ENCODE assay signal across 12 cellular contexts in genomic region chr2:27622921-27623384, GRCh38. TPM values are rescaled to one million over a fixed set of nuclear protein-coding genes. Genes with fewer than 3 reads are reported as not detected.
A peak's percentile ranks its signal among the peaks of the same experiment; 100 is the strongest.
DNase-seq lines count a peak whose midpoint lies in the region; FAIRE-seq and TF ChIP-seq lines count a peak whose summit lies in the region.
"Had no signal": no experiment of that assay in that cellular context is flagged by ENCODE, and none has a peak within 500 bp of the region (broad histone marks: within the 10 kb centered on the region; RNA-seq: fewer than 3 reads in every experiment).

No MANE protein-coding gene starts in this region.

- H3K9me3 ChIP-seq in NT2/D1 (ENCODE audit: insufficient read depth, low read length) (no peaks in the 10 kb centered on the region), endothelial cell of umbilical vein (replicated peaks; ENCODE audit: control insufficient read depth, insufficient read depth, low read length) (no peaks in the 10 kb centered on the region)

- no peak for TF ChIP-seq POLR2A in endothelial cell of umbilical vein (IDR thresholded peaks at IDR 0.05; ENCODE audit: low read depth, low read length)

- H2AFZ ChIP-seq in endothelial cell of umbilical vein (ENCODE audit: low read depth, low read length): no peak overlapping the region

- BruUV-seq in endothelial cell of umbilical vein (replicated peaks; lab: Mats Ljungman, UMichigan): no TSS peak

- H3K36me3 ChIP-seq in NT2/D1 (ENCODE audit: insufficient read depth, insufficient read length, low read length): peaks cover 56% of the 10 kb centered on the region
- H3K36me3 ChIP-seq in endothelial cell of umbilical vein (ENCODE audit: control insufficient read depth in 2 of 2, extremely low read depth in 1 of 2, insufficient read depth in 2 of 2, low read length in 2 of 2): peaks cover 4 to 14% of the 10 kb centered on the region in 2 experiments

- no peaks in the 10 kb centered on the region for H3K79me2 ChIP-seq in endothelial cell of umbilical vein (ENCODE audit: control insufficient read depth, insufficient read depth, low read length)

- no peak overlapping the region for H3K27ac ChIP-seq in endothelial cell of umbilical vein (ENCODE audit: insufficient read depth, low read depth, low read length)
- H3K27ac ChIP-seq in coronary artery: no peak overlapping the region

- TF ChIP-seq CTCF in endothelial cell of umbilical vein (IDR thresholded peaks at IDR 0.05; ENCODE audit: extremely low read depth in 1 of 2, insufficient read depth in 1 of 2, low read depth in 1 of 2, low read length in 2 of 2): no peak
- no peak for TF ChIP-seq CTCF in osteocyte (IDR thresholded peaks at IDR 0.05)
- TF ChIP-seq CTCF in coronary artery (IDR thresholded peaks at IDR 0.05): no peak

- H3K4me1 Mint-ChIP-seq in osteocyte (ENCODE audit: unreplicated experiment): peaks cover 30% of the 10 kb centered on the region

- no peaks in the 10 kb centered on the region for H3K27me3 Mint-ChIP-seq in osteocyte (ENCODE audit: unreplicated experiment)

- H3K27ac Mint-ChIP-seq in osteocyte (ENCODE audit: unreplicated experiment): peak overlapping the region; percentile 68

- H3K4me1 ChIP-seq in NT2/D1 (ENCODE audit: insufficient read depth, insufficient read length): peaks cover 6% of the 10 kb centered on the region
- peaks cover 25% of the 10 kb centered on the region for H3K4me1 ChIP-seq in endothelial cell of umbilical vein (ENCODE audit: control insufficient read depth, extremely low read depth, insufficient read depth, low read length)

- H3K9ac ChIP-seq in NT2/D1 (ENCODE audit: insufficient read length, low read depth): no peak overlapping the region
- H3K9ac ChIP-seq in endothelial cell of umbilical vein (replicated peaks; ENCODE audit: extremely low read depth, insufficient read depth, low read length): no peak overlapping the region

- intact Hi-C loops in endothelial cell of umbilical vein (cut with micrococcal nuclease): no loop called here

- H3K4me2 ChIP-seq in endothelial cell of umbilical vein (ENCODE audit: insufficient read depth, low read length): no peak overlapping the region

- CTCF ChIA-PET in endothelial cell of umbilical vein (lab: Charles Lee): interaction anchor here (0.9 kb wide), 1 partner anchor 18 kb away, joined by 3 read pairs; no protein-coding TSS in a partner anchor

- H4K20me1 ChIP-seq in endothelial cell of umbilical vein (replicated peaks; ENCODE audit: control insufficient read depth, extremely low read depth, insufficient read depth, low read length): no peaks in the 10 kb centered on the region

- peaks cover 51% of the 10 kb centered on the region for H3K36me3 Mint-ChIP-seq in osteocyte (ENCODE audit: unreplicated experiment)

- FAIRE-seq in endothelial cell of umbilical vein (lab: Jason Lieb, UNC): no peak
- FAIRE-seq: colon had no signal

- dilution Hi-C loops in endothelial cell of umbilical vein (cut with MboI; ENCODE audit: extremely low pct_ligation_motif_present, low sequenced_read_pairs): no loop called here

- POLR2A ChIA-PET in endothelial cell of umbilical vein (lab: Charles Lee): no interaction called here

- no peak overlapping the region for H3K4me3 Mint-ChIP-seq in osteocyte (ENCODE audit: unreplicated experiment)

- no peaks in the 10 kb centered on the region for H3K9me3 Mint-ChIP-seq in osteocyte (ENCODE audit: unreplicated experiment)

- DNase-seq in GM03348 (ENCODE audit: low spot score) (peak; percentile 76), NT2/D1 (ENCODE audit: low read depth, low spot score) (peak; percentile 74), endothelial cell of umbilical vein (ENCODE audit: low read depth, low spot score) (peak; percentile 5), osteocyte (ENCODE audit: extremely low spot score, unreplicated experiment) (no peak), DMS153 treated with DMSO at 0.1 percent for 48 hours (lab: John Stamatoyannopoulos, UW; ENCODE audit: unreplicated experiment) (no peak), foreskin melanocyte (no peak), coronary artery (ENCODE audit: low spot score) (no peak)
- DNase-seq: hippocampal formation; NCI-H1694 treated with DMSO at 0.1 percent for 48 hours; stimulated activated CD4-positive, alpha-beta T cell treated with anti-CD3 and anti-CD28 coated beads, Interleukin-12 subunit alpha, Interleukin-12 subunit beta, amount 100 ng/mL, for 4 hours had no signal

- H3K4me3 ChIP-seq in NT2/D1 (ENCODE audit: insufficient read length, low read depth): no peak overlapping the region
- no peak overlapping the region for H3K4me3 ChIP-seq in endothelial cell of umbilical vein (replicated peaks in 1 of 3; ENCODE audit: insufficient read depth in 1 of 3, low read depth in 1 of 3, low read length in 3 of 3)
- no peak overlapping the region for H3K4me3 ChIP-seq in coronary artery

- H3K9me1 ChIP-seq in endothelial cell of umbilical vein (replicated peaks; ENCODE audit: control insufficient read depth, extremely low read depth, insufficient read depth, low read length): no peaks in the 10 kb centered on the region

- H3K27me3 ChIP-seq in NT2/D1 (ENCODE audit: insufficient read depth, insufficient read length) (no peaks in the 10 kb centered on the region), endothelial cell of umbilical vein (ENCODE audit: control insufficient read depth in 2 of 2, insufficient read depth in 2 of 2, low read length in 2 of 2) (no peaks in the 10 kb centered on the region)

TF ChIP-seq in endothelial cell of umbilical vein, 7 proteins besides CTCF, POLR2A, EP300 and RAD21 (continues in another document):
- TF ChIP-seq, protein P1, sequence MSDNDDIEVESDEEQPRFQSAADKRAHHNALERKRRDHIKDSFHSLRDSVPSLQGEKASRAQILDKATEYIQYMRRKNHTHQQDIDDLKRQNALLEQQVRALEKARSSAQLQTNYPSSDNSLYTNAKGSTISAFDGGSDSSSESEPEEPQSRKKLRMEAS (IDR thresholded peaks at IDR 0.05; ENCODE audit: insufficient read depth, insufficient read length): no peak
- no peak for TF ChIP-seq JUN (IDR thresholded peaks at IDR 0.05; ENCODE audit: borderline replicate concordance, insufficient read depth, insufficient read length, low read depth)
- no peak for TF ChIP-seq GATA2 (IDR thresholded peaks at IDR 0.05; ENCODE audit: insufficient read depth, insufficient read length, low read depth, low read length)
- peak; percentile 26 for TF ChIP-seq FOS (IDR thresholded peaks at IDR 0.05; ENCODE audit: borderline replicate concordance, insufficient read depth, low read length)
- TF ChIP-seq MYC (IDR thresholded peaks at IDR 0.05; ENCODE audit: low read depth, low read length): no peak

RNA-seq across cellular contexts. Expression of gene CCDC121, which starts 5.9 kb away (rescaled TPM):
- total RNA-seq in endothelial cell of umbilical vein (1.7 and 3.3 TPM in 2 replicates), osteocyte (2.1 and 2.5 TPM in 2 replicates)
- polyA plus RNA-seq in endothelial cell of umbilical vein: 0.92 and 1.2 TPM in 2 replicates
- 1.4 and 1.5 TPM in 2 replicates for polyA plus RNA-seq in endothelial cell of umbilical vein (2011; cell fraction: cytosol; rRNA removed)
- 1.4 and 1.8 TPM in 2 replicates for polyA plus RNA-seq in endothelial cell of umbilical vein (2011; cell fraction: nucleus; rRNA removed)
- polyA plus RNA-seq in endothelial cell of umbilical vein (2012): 2.2 and 2.7 TPM in 2 replicates
- 0.79 and 0.95 TPM in 2 replicates for polyA minus RNA-seq in endothelial cell of umbilical vein
- 1.0 TPM for polyA minus RNA-seq in endothelial cell of umbilical vein (2011; cell fraction: cytosol; rRNA and poly(A)+ RNA removed)
- polyA minus RNA-seq in endothelial cell of umbilical vein (2011; cell fraction: nucleus; rRNA and poly(A)+ RNA removed): 0.96 and 1.0 TPM in 2 replicates

RNA-seq across cellular contexts. Expression of gene GPN1, which starts 5.9 kb away (rescaled TPM):
- total RNA-seq in endothelial cell of umbilical vein: 41.5 and 45.5 TPM in 2 replicates
- 33.2 and 35.4 TPM in 2 replicates for polyA plus RNA-seq in endothelial cell of umbilical vein
- 49.3 and 49.6 TPM in 2 replicates for polyA plus RNA-seq in endothelial cell of umbilical vein (2011; cell fraction: cytosol; rRNA removed)
- 28.9 and 36.3 TPM in 2 replicates for polyA plus RNA-seq in endothelial cell of umbilical vein (2011; cell fraction: nucleus; rRNA removed)
- polyA plus RNA-seq in endothelial cell of umbilical vein (2012): 56.4 and 68.4 TPM in 2 replicates
- 52.5 and 60.8 TPM in 2 replicates for polyA minus RNA-seq in endothelial cell of umbilical vein
- 35.8 TPM for polyA minus RNA-seq in endothelial cell of umbilical vein (2011; cell fraction: cytosol; rRNA and poly(A)+ RNA removed)
- polyA minus RNA-seq in endothelial cell of umbilical vein (2011; cell fraction: nucleus; rRNA and poly(A)+ RNA removed): 25.2 and 33.6 TPM in 2 replicates
- 28.6 and 28.8 TPM in 2 replicates for total RNA-seq in osteocyte

RNA-seq across cellular contexts. Expression of gene ZNF512, which starts 40.1 kb away (rescaled TPM):
- total RNA-seq in endothelial cell of umbilical vein: 28.0 and 37.0 TPM in 2 replicates
- polyA plus RNA-seq in endothelial cell of umbilical vein: 13.1 and 17.8 TPM in 2 replicates
- polyA plus RNA-seq in endothelial cell of umbilical vein (2011; cell fraction: cytosol; rRNA removed): 22.7 and 22.9 TPM in 2 replicates
- 59.1 and 84.1 TPM in 2 replicates for polyA plus RNA-seq in endothelial cell of umbilical vein (2011; cell fraction: nucleus; rRNA removed)
- polyA plus RNA-seq in endothelial cell of umbilical vein (2012): 31.8 and 38.2 TPM in 2 replicates
- polyA minus RNA-seq in endothelial cell of umbilical vein: 32.9 and 41.3 TPM in 2 replicates
- 5.6 TPM for polyA minus RNA-seq in endothelial cell of umbilical vein (2011; cell fraction: cytosol; rRNA and poly(A)+ RNA removed)
- 15.8 and 33.9 TPM in 2 replicates for polyA minus RNA-seq in endothelial cell of umbilical vein (2011; cell fraction: nucleus; rRNA and poly(A)+ RNA removed)
- total RNA-seq in osteocyte: 43.6 and 52.5 TPM in 2 replicates
- total RNA-seq: G401 had no signal

RNA-seq across cellular contexts. Expression of gene SUPT7L, which starts 40.5 kb away (rescaled TPM):
- total RNA-seq in endothelial cell of umbilical vein (30.2 and 30.3 TPM in 2 replicates), osteocyte (37.9 and 41.2 TPM in 2 replicates)
- polyA plus RNA-seq in endothelial cell of umbilical vein: 39.3 and 44.5 TPM in 2 replicates
- 39.4 and 41.5 TPM in 2 replicates for polyA plus RNA-seq in endothelial cell of umbilical vein (2011; cell fraction: cytosol; rRNA removed)
- polyA plus RNA-seq in endothelial cell of umbilical vein (2011; cell fraction: nucleus; rRNA removed): 106 and 122 TPM in 2 replicates
- 31.9 and 33.1 TPM in 2 replicates for polyA plus RNA-seq in endothelial cell of umbilical vein (2012)
- 41.6 and 42.7 TPM in 2 replicates for polyA minus RNA-seq in endothelial cell of umbilical vein
- polyA minus RNA-seq in endothelial cell of umbilical vein (2011; cell fraction: cytosol; rRNA and poly(A)+ RNA removed): 25.1 TPM
- 43.5 and 53.4 TPM in 2 replicates for polyA minus RNA-seq in endothelial cell of umbilical vein (2011; cell fraction: nucleus; rRNA and poly(A)+ RNA removed)

RNA-seq across cellular contexts. Expression of gene SLC4A1AP, which starts 40.7 kb away (rescaled TPM):
- total RNA-seq in endothelial cell of umbilical vein (26.2 and 28.4 TPM in 2 replicates), osteocyte (20.5 and 20.7 TPM in 2 replicates)
- polyA plus RNA-seq in endothelial cell of umbilical vein: 9.1 and 9.5 TPM in 2 replicates
- 12.3 and 12.7 TPM in 2 replicates for polyA plus RNA-seq in endothelial cell of umbilical vein (2011; cell fraction: cytosol; rRNA removed)
- 15.3 and 19.2 TPM in 2 replicates for polyA plus RNA-seq in endothelial cell of umbilical vein (2011; cell fraction: nucleus; rRNA removed)
- 24.5 and 29.7 TPM in 2 replicates for polyA plus RNA-seq in endothelial cell of umbilical vein (2012)
- 5.1 and 6.2 TPM in 2 replicates for polyA minus RNA-seq in endothelial cell of umbilical vein
- 11.2 TPM for polyA minus RNA-seq in endothelial cell of umbilical vein (2011; cell fraction: cytosol; rRNA and poly(A)+ RNA removed)
- polyA minus RNA-seq in endothelial cell of umbilical vein (2011; cell fraction: nucleus; rRNA and poly(A)+ RNA removed): 9.2 and 9.6 TPM in 2 replicates

Comparison
In these comparisons a context has a peak if more than half of its experiments do, and no peak if none do; other contexts are left out.
1. DNase-seq: peak in GM03348 (single experiment), NT2/D1 (single experiment) and endothelial cell of umbilical vein (single experiment); none in osteocyte (single experiment), DMS153 treated with DMSO at 0.1 percent for 48 hours (single experiment), foreskin melanocyte (single experiment) and coronary artery (single experiment).